In genomic region chrX:153609917-153610833, GRCh38 we compare ENCODE assay signal across 1 cellular context.
A peak's percentile ranks its signal among the peaks of the same experiment; 100 is the strongest.
TF ChIP-seq lines count a peak whose summit lies in the region.

No MANE protein-coding gene starts in this region.

TF ChIP-seq in HepG2, 621 proteins besides CTCF, POLR2A, EP300 and RAD21 (continues in another document):
- TF ChIP-seq CCAR2 (optimal IDR thresholded peaks at IDR 0.05; ENCODE audit: low read depth, low read length) (no peak), REXO4 (CRISPR knock-in tag; IDR thresholded peaks at IDR 0.05; ENCODE audit: borderline replicate concordance) (no peak), MXI1 (IDR thresholded peaks at IDR 0.05; ENCODE audit: borderline replicate concordance, low read depth, low read length) (peak; percentile 34; the same call in 1 of the 3 replicates), ZXDC (CRISPR knock-in tag; IDR thresholded peaks at IDR 0.05) (no peak), IRF2 (CRISPR knock-in tag; IDR thresholded peaks at IDR 0.05) (peak; percentile 65; the same call in 1 of the 2 replicates), MXD4 (CRISPR knock-in tag; IDR thresholded peaks at IDR 0.05) (peak; percentile 76), DNMT3B (CRISPR knock-in tag; conservative IDR thresholded peaks at IDR 0.05) (no peak), NFE2L2 (IDR thresholded peaks at IDR 0.05; ENCODE audit: low read length) (no peak), SUZ12 (IDR thresholded peaks at IDR 0.05; ENCODE audit: low read depth, low read length) (no peak), KLF16 (CRISPR knock-in tag; IDR thresholded peaks at IDR 0.05) (0 out of 4 replicates have a peak, but pooled peaks of 1 of the 2 experiments have one; percentile 23), TFE3 (CRISPR knock-in tag; IDR thresholded peaks at IDR 0.05) (0 out of 2 replicates have a peak, but pooled peaks have one; percentile 30), RXRB (CRISPR knock-in tag; IDR thresholded peaks at IDR 0.05; ENCODE audit: borderline replicate concordance) (peak; percentile 50; the same call in 1 of the 2 replicates), THAP11 (CRISPR knock-in tag; IDR thresholded peaks at IDR 0.05) (peak; percentile 58), TFDP1 (CRISPR knock-in tag; IDR thresholded peaks at IDR 0.05; ENCODE audit: borderline replicate concordance) (peak; percentile 65; the same call in 1 of the 2 replicates), KDM5A (IDR thresholded peaks at IDR 0.05; ENCODE audit: borderline replicate concordance, low read length) (no peak), SETDB1 (CRISPR knock-in tag; IDR thresholded peaks at IDR 0.05; ENCODE audit: borderline replicate concordance) (no peak), ZNF451 (CRISPR knock-in tag; IDR thresholded peaks at IDR 0.05) (0 out of 2 replicates have a peak, but pooled peaks have one; percentile 20), KLF15 (CRISPR knock-in tag; IDR thresholded peaks at IDR 0.05; ENCODE audit: borderline replicate concordance) (no peak), RBFOX2 (IDR thresholded peaks at IDR 0.05; ENCODE audit: low read depth, low read length) (peak; percentile 45; the same call in 1 of the 2 replicates), GATAD2A (CRISPR knock-in tag; IDR thresholded peaks at IDR 0.05) (peak; percentile 51; the same call in 1 of the 2 replicates)
- TF ChIP-seq, protein P1, sequence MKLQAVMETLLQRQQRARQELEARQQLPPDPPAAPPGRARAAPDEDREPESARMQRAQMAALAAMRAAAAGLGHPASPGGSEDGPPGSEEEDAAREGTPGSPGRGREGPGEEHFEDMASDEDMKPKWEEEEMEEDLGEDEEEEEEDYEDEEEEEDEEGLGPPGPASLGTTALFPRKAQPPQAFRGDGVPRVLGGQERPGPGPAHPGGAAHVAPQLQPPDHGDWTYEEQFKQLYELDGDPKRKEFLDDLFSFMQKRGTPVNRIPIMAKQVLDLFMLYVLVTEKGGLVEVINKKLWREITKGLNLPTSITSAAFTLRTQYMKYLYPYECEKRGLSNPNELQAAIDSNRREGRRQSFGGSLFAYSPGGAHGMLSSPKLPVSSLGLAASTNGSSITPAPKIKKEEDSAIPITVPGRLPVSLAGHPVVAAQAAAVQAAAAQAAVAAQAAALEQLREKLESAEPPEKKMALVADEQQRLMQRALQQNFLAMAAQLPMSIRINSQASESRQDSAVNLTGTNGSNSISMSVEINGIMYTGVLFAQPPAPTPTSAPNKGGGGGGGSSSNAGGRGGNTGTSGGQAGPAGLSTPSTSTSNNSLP (IDR thresholded peaks at IDR 0.05; ENCODE audit: low read depth, low read length): no peak
- TF ChIP-seq, protein P2, sequence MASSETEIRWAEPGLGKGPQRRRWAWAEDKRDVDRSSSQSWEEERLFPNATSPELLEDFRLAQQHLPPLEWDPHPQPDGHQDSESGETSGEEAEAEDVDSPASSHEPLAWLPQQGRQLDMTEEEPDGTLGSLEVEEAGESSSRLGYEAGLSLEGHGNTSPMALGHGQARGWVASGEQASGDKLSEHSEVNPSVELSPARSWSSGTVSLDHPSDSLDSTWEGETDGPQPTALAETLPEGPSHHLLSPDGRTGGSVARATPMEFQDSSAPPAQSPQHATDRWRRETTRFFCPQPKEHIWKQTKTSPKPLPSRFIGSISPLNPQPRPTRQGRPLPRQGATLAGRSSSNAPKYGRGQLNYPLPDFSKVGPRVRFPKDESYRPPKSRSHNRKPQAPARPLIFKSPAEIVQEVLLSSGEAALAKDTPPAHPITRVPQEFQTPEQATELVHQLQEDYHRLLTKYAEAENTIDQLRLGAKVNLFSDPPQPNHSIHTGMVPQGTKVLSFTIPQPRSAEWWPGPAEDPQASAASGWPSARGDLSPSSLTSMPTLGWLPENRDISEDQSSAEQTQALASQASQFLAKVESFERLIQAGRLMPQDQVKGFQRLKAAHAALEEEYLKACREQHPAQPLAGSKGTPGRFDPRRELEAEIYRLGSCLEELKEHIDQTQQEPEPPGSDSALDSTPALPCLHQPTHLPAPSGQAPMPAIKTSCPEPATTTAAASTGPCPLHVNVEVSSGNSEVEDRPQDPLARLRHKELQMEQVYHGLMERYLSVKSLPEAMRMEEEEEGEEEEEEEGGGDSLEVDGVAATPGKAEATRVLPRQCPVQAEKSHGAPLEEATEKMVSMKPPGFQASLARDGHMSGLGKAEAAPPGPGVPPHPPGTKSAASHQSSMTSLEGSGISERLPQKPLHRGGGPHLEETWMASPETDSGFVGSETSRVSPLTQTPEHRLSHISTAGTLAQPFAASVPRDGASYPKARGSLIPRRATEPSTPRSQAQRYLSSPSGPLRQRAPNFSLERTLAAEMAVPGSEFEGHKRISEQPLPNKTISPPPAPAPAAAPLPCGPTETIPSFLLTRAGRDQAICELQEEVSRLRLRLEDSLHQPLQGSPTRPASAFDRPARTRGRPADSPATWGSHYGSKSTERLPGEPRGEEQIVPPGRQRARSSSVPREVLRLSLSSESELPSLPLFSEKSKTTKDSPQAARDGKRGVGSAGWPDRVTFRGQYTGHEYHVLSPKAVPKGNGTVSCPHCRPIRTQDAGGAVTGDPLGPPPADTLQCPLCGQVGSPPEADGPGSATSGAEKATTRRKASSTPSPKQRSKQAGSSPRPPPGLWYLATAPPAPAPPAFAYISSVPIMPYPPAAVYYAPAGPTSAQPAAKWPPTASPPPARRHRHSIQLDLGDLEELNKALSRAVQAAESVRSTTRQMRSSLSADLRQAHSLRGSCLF (CRISPR knock-in tag; IDR thresholded peaks at IDR 0.05; ENCODE audit: borderline replicate concordance): no peak
- TF ChIP-seq, protein P3, sequence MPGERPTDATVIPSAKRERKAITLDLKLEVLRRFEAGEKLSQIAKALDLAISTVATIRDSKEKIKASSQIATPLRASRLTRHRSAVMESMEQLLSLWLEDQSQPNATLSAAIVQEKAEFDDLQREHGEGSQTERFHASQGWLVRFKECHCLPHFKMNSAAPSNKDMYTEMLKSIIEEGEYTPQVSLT (CRISPR knock-in tag; IDR thresholded peaks at IDR 0.05; ENCODE audit: borderline replicate concordance, low read depth): no peak
- TF ChIP-seq, protein P4, sequence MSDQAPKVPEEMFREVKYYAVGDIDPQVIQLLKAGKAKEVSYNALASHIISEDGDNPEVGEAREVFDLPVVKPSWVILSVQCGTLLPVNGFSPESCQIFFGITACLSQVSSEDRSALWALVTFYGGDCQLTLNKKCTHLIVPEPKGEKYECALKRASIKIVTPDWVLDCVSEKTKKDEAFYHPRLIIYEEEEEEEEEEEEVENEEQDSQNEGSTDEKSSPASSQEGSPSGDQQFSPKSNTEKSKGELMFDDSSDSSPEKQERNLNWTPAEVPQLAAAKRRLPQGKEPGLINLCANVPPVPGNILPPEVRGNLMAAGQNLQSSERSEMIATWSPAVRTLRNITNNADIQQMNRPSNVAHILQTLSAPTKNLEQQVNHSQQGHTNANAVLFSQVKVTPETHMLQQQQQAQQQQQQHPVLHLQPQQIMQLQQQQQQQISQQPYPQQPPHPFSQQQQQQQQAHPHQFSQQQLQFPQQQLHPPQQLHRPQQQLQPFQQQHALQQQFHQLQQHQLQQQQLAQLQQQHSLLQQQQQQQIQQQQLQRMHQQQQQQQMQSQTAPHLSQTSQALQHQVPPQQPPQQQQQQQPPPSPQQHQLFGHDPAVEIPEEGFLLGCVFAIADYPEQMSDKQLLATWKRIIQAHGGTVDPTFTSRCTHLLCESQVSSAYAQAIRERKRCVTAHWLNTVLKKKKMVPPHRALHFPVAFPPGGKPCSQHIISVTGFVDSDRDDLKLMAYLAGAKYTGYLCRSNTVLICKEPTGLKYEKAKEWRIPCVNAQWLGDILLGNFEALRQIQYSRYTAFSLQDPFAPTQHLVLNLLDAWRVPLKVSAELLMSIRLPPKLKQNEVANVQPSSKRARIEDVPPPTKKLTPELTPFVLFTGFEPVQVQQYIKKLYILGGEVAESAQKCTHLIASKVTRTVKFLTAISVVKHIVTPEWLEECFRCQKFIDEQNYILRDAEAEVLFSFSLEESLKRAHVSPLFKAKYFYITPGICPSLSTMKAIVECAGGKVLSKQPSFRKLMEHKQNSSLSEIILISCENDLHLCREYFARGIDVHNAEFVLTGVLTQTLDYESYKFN (CRISPR knock-in tag; conservative IDR thresholded peaks at IDR 0.05): 0 out of 2 replicates have a peak, but pooled peaks have one; percentile 13
- TF ChIP-seq, protein P5, sequence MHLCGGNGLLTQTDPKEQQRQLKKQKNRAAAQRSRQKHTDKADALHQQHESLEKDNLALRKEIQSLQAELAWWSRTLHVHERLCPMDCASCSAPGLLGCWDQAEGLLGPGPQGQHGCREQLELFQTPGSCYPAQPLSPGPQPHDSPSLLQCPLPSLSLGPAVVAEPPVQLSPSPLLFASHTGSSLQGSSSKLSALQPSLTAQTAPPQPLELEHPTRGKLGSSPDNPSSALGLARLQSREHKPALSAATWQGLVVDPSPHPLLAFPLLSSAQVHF (CRISPR knock-in tag; IDR thresholded peaks at IDR 0.05): no peak
- TF ChIP-seq, protein P6, sequence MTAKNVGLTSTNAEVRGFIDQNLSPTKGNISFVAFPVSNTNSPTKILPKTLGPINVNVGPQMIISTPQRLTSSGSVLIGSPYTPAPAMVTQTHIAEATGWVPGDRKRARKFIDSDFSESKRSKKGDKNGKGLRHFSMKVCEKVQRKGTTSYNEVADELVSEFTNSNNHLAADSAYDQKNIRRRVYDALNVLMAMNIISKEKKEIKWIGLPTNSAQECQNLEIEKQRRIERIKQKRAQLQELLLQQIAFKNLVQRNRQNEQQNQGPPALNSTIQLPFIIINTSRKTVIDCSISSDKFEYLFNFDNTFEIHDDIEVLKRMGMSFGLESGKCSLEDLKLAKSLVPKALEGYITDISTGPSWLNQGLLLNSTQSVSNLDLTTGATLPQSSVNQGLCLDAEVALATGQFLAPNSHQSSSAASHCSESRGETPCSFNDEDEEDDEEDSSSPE (CRISPR knock-in tag; IDR thresholded peaks at IDR 0.05): peak; percentile 49; the same call in 1 of the 2 replicates
- TF ChIP-seq, protein P7, sequence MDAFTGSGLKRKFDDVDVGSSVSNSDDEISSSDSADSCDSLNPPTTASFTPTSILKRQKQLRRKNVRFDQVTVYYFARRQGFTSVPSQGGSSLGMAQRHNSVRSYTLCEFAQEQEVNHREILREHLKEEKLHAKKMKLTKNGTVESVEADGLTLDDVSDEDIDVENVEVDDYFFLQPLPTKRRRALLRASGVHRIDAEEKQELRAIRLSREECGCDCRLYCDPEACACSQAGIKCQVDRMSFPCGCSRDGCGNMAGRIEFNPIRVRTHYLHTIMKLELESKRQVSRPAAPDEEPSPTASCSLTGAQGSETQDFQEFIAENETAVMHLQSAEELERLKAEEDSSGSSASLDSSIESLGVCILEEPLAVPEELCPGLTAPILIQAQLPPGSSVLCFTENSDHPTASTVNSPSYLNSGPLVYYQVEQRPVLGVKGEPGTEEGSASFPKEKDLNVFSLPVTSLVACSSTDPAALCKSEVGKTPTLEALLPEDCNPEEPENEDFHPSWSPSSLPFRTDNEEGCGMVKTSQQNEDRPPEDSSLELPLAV (CRISPR knock-in tag; conservative IDR thresholded peaks at IDR 0.05; ENCODE audit: low read depth): no peak
- TF ChIP-seq, protein P8, sequence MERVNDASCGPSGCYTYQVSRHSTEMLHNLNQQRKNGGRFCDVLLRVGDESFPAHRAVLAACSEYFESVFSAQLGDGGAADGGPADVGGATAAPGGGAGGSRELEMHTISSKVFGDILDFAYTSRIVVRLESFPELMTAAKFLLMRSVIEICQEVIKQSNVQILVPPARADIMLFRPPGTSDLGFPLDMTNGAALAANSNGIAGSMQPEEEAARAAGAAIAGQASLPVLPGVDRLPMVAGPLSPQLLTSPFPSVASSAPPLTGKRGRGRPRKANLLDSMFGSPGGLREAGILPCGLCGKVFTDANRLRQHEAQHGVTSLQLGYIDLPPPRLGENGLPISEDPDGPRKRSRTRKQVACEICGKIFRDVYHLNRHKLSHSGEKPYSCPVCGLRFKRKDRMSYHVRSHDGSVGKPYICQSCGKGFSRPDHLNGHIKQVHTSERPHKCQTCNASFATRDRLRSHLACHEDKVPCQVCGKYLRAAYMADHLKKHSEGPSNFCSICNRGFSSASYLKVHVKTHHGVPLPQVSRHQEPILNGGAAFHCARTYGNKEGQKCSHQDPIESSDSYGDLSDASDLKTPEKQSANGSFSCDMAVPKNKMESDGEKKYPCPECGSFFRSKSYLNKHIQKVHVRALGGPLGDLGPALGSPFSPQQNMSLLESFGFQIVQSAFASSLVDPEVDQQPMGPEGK (CRISPR knock-in tag; IDR thresholded peaks at IDR 0.05): peak; percentile 84
